In the genomic region with DNA sequence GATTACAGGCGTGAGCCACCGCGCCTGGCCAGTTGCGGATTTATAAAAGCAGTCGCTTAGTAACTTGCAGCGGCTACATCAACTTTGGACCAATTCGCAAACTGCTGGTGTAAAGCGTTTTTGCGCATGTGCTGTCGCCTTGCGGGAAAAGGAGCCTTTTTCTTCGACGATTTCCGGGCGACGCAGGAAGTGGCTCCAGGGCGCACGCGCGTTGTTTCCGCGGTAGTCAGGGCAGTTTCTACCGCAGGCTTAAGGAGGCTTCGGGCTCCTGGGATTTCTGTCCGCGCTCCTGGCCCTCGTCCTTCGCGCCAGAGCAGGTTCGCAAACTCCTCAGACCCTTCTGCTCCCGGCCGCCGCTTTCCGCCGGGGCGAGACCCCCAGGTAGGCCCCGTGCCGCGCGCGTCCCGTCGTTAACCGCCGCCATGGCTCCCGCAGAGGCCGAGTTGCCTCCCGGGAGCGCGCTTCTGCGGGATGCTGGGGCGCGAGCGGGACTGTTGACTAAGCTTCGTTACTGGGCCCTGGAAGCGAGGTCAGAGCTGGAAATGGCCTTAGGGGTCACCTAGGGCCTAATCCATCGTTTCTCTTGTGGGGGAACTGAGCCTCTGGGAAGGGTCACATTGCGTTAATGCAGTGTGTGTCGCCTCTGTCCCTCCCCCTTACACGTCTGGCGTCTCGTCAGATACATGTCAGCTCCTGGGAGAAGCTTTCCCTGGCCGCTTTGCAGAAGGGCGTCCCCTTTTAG, we compare ENCODE assay signal across 8 cellular contexts.
DNase-seq lines count a peak whose midpoint lies in the region; ATAC-seq and TF ChIP-seq lines count a peak whose summit lies in the region.

Gene RAE1, plus strand, starts transcription at position 214 of the 742 bp plus-strand sequence. CDS start 2,784 bp downstream, outside the sequence.

- peak within 1 kb of the TSS; percentile 100 for H3K4me3 ChIP-seq in astrocyte of the cerebellum (ENCODE audit: low read depth, low read length)

- TF ChIP-seq CTCF in astrocyte of the cerebellum (IDR thresholded peaks at IDR 0.05; ENCODE audit: low read depth, low read length, missing control alignments) = no peak

- ATAC-seq in GM18498 (IDR thresholded peaks at IDR 0.05; ENCODE audit: unreplicated experiment) (peak; percentile 83), HG02973 (IDR thresholded peaks at IDR 0.05; ENCODE audit: unreplicated experiment) (peak; percentile 71)

- in situ Hi-C loops in astrocyte of the cerebellum (cut with HindIII; ENCODE audit: low sequenced_read_pairs) = no loop called here

- DNase-seq in NCI-H2081 (lab: John Stamatoyannopoulos, UW) (peak; percentile 89 to 92), T-helper 9 cell (peak; percentile 87), astrocyte of the cerebellum (ENCODE audit: low read depth) (peak; percentile 91), hippocampal formation (lab: John Stamatoyannopoulos, UW) (peak; percentile 83 to 88), retina (peak; percentile 94), cortex of kidney (lab: John Stamatoyannopoulos, UW) (no peak)
